Comparison of ENCODE assay signal across 24 cellular contexts in the genomic region with DNA sequence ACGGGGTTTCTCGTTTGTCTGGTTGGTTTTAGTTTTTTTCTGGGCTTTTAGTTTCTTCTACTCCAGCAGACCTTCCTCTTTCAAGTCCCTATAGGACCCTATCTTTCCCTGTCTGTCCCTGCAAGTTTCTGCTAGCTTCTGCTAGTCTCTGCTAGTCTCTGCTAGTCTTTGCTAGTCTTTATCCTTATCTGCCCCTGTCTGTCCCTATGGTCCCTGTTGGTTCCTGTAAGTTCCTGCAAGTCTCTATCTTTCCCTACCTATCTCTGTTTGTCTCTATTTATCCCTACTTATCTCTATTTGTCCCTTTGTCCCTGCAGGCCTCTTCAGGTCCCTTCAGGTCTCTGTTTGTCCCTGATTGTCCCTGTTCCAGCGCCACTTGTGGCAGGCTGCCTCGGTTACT.
"Had no signal": no experiment of that assay in that cellular context is flagged by ENCODE, and none has a peak within 500 bp of the region (broad histone marks: within the 10 kb centered on the region; RNA-seq: fewer than 3 reads in every experiment).

No MANE protein-coding gene starts in this region.

- H3K27me3 ChIP-seq: dorsolateral prefrontal cortex, esophagus muscularis mucosa, gastroesophageal sphincter, spleen, stomach, transverse colon had no signal

- H3K4me3 Mint-ChIP-seq: immature natural killer cell; naive thymus-derived CD4-positive, alpha-beta T cell; nephron progenitor cell had no signal

- H3K9me3 Mint-ChIP-seq: nephron progenitor cell had no signal

- ATAC-seq: gastroesophageal sphincter; lower lobe of right lung; naive thymus-derived CD4-positive, alpha-beta T cell; sciatic nerve had no signal

- H3K4me1 Mint-ChIP-seq: immature natural killer cell had no signal

- H3K9me3 ChIP-seq: esophagus muscularis mucosa, gastroesophageal sphincter, lower lobe of right lung, stomach, thoracic aorta, transverse colon had no signal

- H3K27ac ChIP-seq: dorsolateral prefrontal cortex, esophagus muscularis mucosa, gastroesophageal sphincter, left ventricle myocardium inferior, lower lobe of right lung, spleen, stomach, thoracic aorta, transverse colon had no signal

- H3K4me3 ChIP-seq: dorsolateral prefrontal cortex, esophagus muscularis mucosa, gastroesophageal sphincter, left ventricle myocardium inferior, lower lobe of right lung, spleen, stomach, thoracic aorta, transverse colon had no signal

- H3K4me1 ChIP-seq: esophagus muscularis mucosa, gastroesophageal sphincter, left ventricle myocardium inferior, spleen, stomach, transverse colon had no signal

- H3K27ac Mint-ChIP-seq: naive thymus-derived CD4-positive, alpha-beta T cell; nephron progenitor cell had no signal

- DNase-seq: cortex of kidney; dorsolateral prefrontal cortex; effector CD8-positive, alpha-beta T cell; glutamatergic neuron; immature natural killer cell; left ventricle myocardium inferior; lower lobe of right lung; mesenchymal stem cell; naive thymus-derived CD4-positive, alpha-beta T cell; nephron progenitor cell; posterior cingulate gyrus; spleen; stimulated activated CD4-positive, alpha-beta T cell treated with anti-CD3 and anti-CD28 coated beads, Interleukin-15, amount 100 ng/mL, for 24 hours; stimulated activated CD4-positive, alpha-beta T cell treated with anti-CD3 and anti-CD28 coated beads, Interleukin-1b, Interleukin-23, amount 100 ng/mL, for 48 hours; stimulated activated CD4-positive, alpha-beta T cell treated with anti-CD3 and anti-CD28 coated beads, Interleukin-4, amount 100 ng/mL, for 4 hours; stimulated activated naive CD4-positive, alpha-beta T cell; stomach; substantia nigra; transverse colon had no signal

- FAIRE-seq: endometrium had no signal

- H3K36me3 ChIP-seq: esophagus muscularis mucosa, gastroesophageal sphincter, left ventricle myocardium inferior, lower lobe of right lung, spleen, stomach, thoracic aorta, transverse colon had no signal
